22 cellular contexts compared by ENCODE assay signal in the genomic region with DNA sequence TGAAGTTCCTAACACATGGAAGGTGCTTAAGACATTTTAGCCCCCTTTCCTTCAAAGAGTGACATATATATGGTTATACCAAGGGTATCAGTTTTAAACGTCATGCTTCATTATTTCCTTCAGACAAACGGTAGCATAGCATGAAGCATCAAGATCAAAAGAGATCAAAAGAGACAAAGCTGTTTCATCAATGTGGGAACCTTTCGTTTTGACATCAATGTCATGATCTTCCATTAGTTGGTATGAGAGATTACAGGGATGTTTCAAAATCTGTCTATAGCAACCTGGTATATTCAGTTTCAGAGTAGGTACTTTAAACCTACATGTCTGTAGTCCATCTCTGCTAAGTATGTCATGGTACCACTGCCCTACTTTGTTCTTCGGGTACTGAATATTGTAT. TPM values are rescaled to one million over a fixed set of nuclear protein-coding genes. Genes with fewer than 3 reads are reported as not detected.
DNase-seq lines count a peak whose midpoint lies in the region; ATAC-seq lines count a peak whose summit lies in the region.
"Had no signal": no experiment of that assay in that cellular context is flagged by ENCODE, and none has a peak within 500 bp of the region (broad histone marks: within the 10 kb centered on the region; RNA-seq: fewer than 3 reads in every experiment).

No MANE protein-coding gene starts in this region.

- peaks cover 0 to 13% of the 10 kb centered on the region in 2 donors for H3K36me3 Mint-ChIP-seq in activated naive CD4-positive, alpha-beta T cell treated with anti-CD3 and anti-CD28 coated beads, Interleukin-2, amount 50 U/mL, for 72 hours
- H3K36me3 Mint-ChIP-seq in central memory CD8-positive, alpha-beta T cell (ENCODE audit: insufficient read depth) = peaks cover 20% of the 10 kb centered on the region

- peak; percentile 80 to 84 for ATAC-seq in activated CD4-positive, CD25-positive, alpha-beta regulatory T cell treated with anti-CD3 and anti-CD28 coated beads, Interleukin-2, amount 50 U/mL, for 24 hours
- ATAC-seq in activated naive CD4-positive, alpha-beta T cell treated with anti-CD3 and anti-CD28 coated beads, Interleukin-2, amount 50 U/mL, for 72 hours = peak; percentile 85 to 98
- ATAC-seq in central memory CD8-positive, alpha-beta T cell (replicated peaks; ENCODE audit: extremely low read depth, poor library complexity, severe bottlenecking) = no peak
- peak; percentile 74 for ATAC-seq in stimulated activated naive CD8-positive, alpha-beta T cell treated with anti-CD3 and anti-CD28 coated beads, Interleukin-15, amount 100 ng/mL, for 72 hours
- ATAC-seq in GM18867 (IDR thresholded peaks at IDR 0.05; ENCODE audit: unreplicated experiment) = no peak
- ATAC-seq: K562 had no signal

- H3K4me1 Mint-ChIP-seq in central memory CD8-positive, alpha-beta T cell = no peaks in the 10 kb centered on the region
- peaks cover 9% of the 10 kb centered on the region for H3K4me1 Mint-ChIP-seq in stimulated activated naive CD8-positive, alpha-beta T cell treated with anti-CD3 and anti-CD28 coated beads, Interleukin-15, amount 100 ng/mL, for 72 hours

- no peaks in the 10 kb centered on the region for H3K27me3 Mint-ChIP-seq in central memory CD8-positive, alpha-beta T cell
- H3K27me3 Mint-ChIP-seq in stimulated activated naive CD8-positive, alpha-beta T cell treated with anti-CD3 and anti-CD28 coated beads, Interleukin-15, amount 100 ng/mL, for 72 hours = no peaks in the 10 kb centered on the region

- H3K9me3 Mint-ChIP-seq in activated naive CD4-positive, alpha-beta T cell treated with anti-CD3 and anti-CD28 coated beads, Interleukin-2, amount 50 U/mL, for 72 hours = no peaks in the 10 kb centered on the region
- no peaks in the 10 kb centered on the region for H3K9me3 Mint-ChIP-seq in central memory CD8-positive, alpha-beta T cell
- no peaks in the 10 kb centered on the region for H3K9me3 Mint-ChIP-seq in stimulated activated naive CD8-positive, alpha-beta T cell treated with anti-CD3 and anti-CD28 coated beads, Interleukin-15, amount 100 ng/mL, for 72 hours

- DNase-seq in activated CD4-positive, CD25-positive, alpha-beta regulatory T cell treated with anti-CD3 and anti-CD28 coated beads, Interleukin-2, amount 50 U/mL, for 72 hours = no peak
- no peak for DNase-seq in activated naive CD4-positive, alpha-beta T cell treated with anti-CD3 and anti-CD28 coated beads, Interleukin-2, amount 50 U/mL, for 72 hours (ENCODE audit: low spot score in 2 of 2)
- no peak for DNase-seq in activated naive CD4-positive, alpha-beta T cell treated with Interleukin-2 at 50 U/mL for 16 hours
- DNase-seq in central memory CD8-positive, alpha-beta T cell (ENCODE audit: low spot score in 2 of 2) = no peak
- DNase-seq in stimulated activated naive CD8-positive, alpha-beta T cell treated with anti-CD3 and anti-CD28 coated beads, Interleukin-15, amount 100 ng/mL, for 72 hours = no peak
- DNase-seq in DMS153 (lab: John Stamatoyannopoulos, UW) = no peak
- DNase-seq: ACHN, DMS53, GF-D8, H7, MM.1S, NCI-H1048, NCI-H1436, NCI-H187 treated with DMSO at 0.1 percent for 48 hours, NCI-H2107, NCI-H446 treated with DMSO at 0.1 percent for 48 hours, NCI-H526 treated with DMSO at 0.1 percent for 48 hours, PC-9, SIG-M5 had no signal

- H3K4me3 Mint-ChIP-seq in central memory CD8-positive, alpha-beta T cell = no peak overlapping the region
- no peak overlapping the region for H3K4me3 Mint-ChIP-seq in stimulated activated naive CD8-positive, alpha-beta T cell treated with anti-CD3 and anti-CD28 coated beads, Interleukin-15, amount 100 ng/mL, for 72 hours

- peak overlapping the region; percentile 34 to 84 for H3K27ac Mint-ChIP-seq in activated naive CD4-positive, alpha-beta T cell treated with anti-CD3 and anti-CD28 coated beads, Interleukin-2, amount 50 U/mL, for 72 hours
- peak overlapping the region; percentile 35 for H3K27ac Mint-ChIP-seq in central memory CD8-positive, alpha-beta T cell (ENCODE audit: low read depth)
- no peak overlapping the region for H3K27ac Mint-ChIP-seq in stimulated activated naive CD8-positive, alpha-beta T cell treated with anti-CD3 and anti-CD28 coated beads, Interleukin-15, amount 100 ng/mL, for 72 hours

RNA-seq across cellular contexts. Expression of a gene that starts 28.3 kb away (rescaled TPM):
- 10 to 100 TPM; 12.6 to 22.5 TPM for total RNA-seq in activated naive CD4-positive, alpha-beta T cell treated with anti-CD3 and anti-CD28 coated beads, Interleukin-2, amount 50 U/mL, for 72 hours

RNA-seq across cellular contexts. Expression of a gene that starts 28.5 kb away (rescaled TPM):
- 10 to 100 TPM; 11.6 to 31.0 TPM for total RNA-seq in activated naive CD4-positive, alpha-beta T cell treated with anti-CD3 and anti-CD28 coated beads, Interleukin-2, amount 50 U/mL, for 72 hours

Comparison
In these comparisons a context has a peak if more than half of its experiments do, and no peak if none do; other contexts are left out.
1. ATAC-seq: peak in activated CD4-positive, CD25-positive, alpha-beta regulatory T cell treated with anti-CD3 and anti-CD28 coated beads, Interleukin-2, amount 50 U/mL, for 24 hours (2 of 2), activated naive CD4-positive, alpha-beta T cell treated with anti-CD3 and anti-CD28 coated beads, Interleukin-2, amount 50 U/mL, for 72 hours (2 of 2) and stimulated activated naive CD8-positive, alpha-beta T cell treated with anti-CD3 and anti-CD28 coated beads, Interleukin-15, amount 100 ng/mL, for 72 hours (single experiment); none in central memory CD8-positive, alpha-beta T cell (single experiment) and GM18867 (single experiment).
2. H3K27ac Mint-ChIP-seq: peak in activated naive CD4-positive, alpha-beta T cell treated with anti-CD3 and anti-CD28 coated beads, Interleukin-2, amount 50 U/mL, for 72 hours (2 of 2) and central memory CD8-positive, alpha-beta T cell (single experiment); none in stimulated activated naive CD8-positive, alpha-beta T cell treated with anti-CD3 and anti-CD28 coated beads, Interleukin-15, amount 100 ng/mL, for 72 hours (0 of 2).